In the genomic region with DNA sequence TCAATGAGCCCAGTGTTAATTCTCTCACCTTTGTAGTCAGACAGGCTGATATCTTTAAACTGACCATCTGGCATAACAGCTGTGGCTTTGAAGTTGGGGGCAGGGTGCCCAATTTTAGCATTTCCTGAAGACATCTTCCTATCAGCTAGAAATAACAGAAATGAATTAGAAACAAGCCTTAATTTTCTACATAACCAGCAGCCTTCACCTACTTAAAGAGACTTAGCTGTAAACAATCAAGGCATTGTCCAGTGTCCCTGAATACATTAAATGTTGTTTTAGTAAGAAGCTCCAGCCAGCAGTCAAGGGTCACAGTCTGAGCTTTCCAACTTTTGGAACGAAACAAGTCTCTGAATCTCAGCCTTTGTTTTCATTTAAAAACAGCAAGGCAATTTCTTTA, we compare ENCODE assay signal across 1 cellular context.
TF ChIP-seq lines count a peak whose summit lies in the region.

No MANE protein-coding gene starts in this region.

TF ChIP-seq in HepG2, 621 proteins besides CTCF, POLR2A, EP300 and RAD21:
- TF ChIP-seq AGO2 (optimal IDR thresholded peaks at IDR 0.05; ENCODE audit: low read depth, low read length) (peak; percentile 29), KDM2A (CRISPR knock-in tag; IDR thresholded peaks at IDR 0.05; ENCODE audit: borderline replicate concordance, low read depth) (no peak), CHD2 (IDR thresholded peaks at IDR 0.05; ENCODE audit: low read depth, low read length) (no peak), JARID2 (CRISPR knock-in tag; IDR thresholded peaks at IDR 0.05; ENCODE audit: insufficient replicate concordance) (no peak), ZNF121 (CRISPR knock-in tag; IDR thresholded peaks at IDR 0.05) (no peak), ZNF549 (CRISPR knock-in tag; IDR thresholded peaks at IDR 0.05) (no peak), ZBTB20 (CRISPR knock-in tag; IDR thresholded peaks at IDR 0.05; ENCODE audit: borderline replicate concordance, low read depth) (no peak), RBFOX2 (IDR thresholded peaks at IDR 0.05; ENCODE audit: low read depth, low read length) (peak; percentile 61), TOE1 (CRISPR knock-in tag; IDR thresholded peaks at IDR 0.05) (no peak), PCBP2 (optimal IDR thresholded peaks at IDR 0.05; ENCODE audit: low read depth, low read length, poor library complexity, severe bottlenecking) (no peak), ZFP1 (CRISPR knock-in tag; IDR thresholded peaks at IDR 0.05) (no peak), RBAK (CRISPR knock-in tag; IDR thresholded peaks at IDR 0.05) (no peak), NCOR1 (IDR thresholded peaks at IDR 0.05; ENCODE audit: borderline replicate concordance, low read length) (no peak), ASH2L (IDR thresholded peaks at IDR 0.05; ENCODE audit: insufficient read length, low read depth, low read length) (no peak), GFI1 (CRISPR knock-in tag; IDR thresholded peaks at IDR 0.05; ENCODE audit: borderline replicate concordance) (0 out of 2 replicates have a peak, but pooled peaks have one; percentile 26), SOX13 (IDR thresholded peaks at IDR 0.05) (no peak), SOX13 (CRISPR knock-in tag; conservative IDR thresholded peaks at IDR 0.05 in 1 of 2, IDR thresholded peaks at IDR 0.05 in 1 of 2) (peak in 1 of 2 experiments; percentile 10; a peak in 1 of 4 replicates)
- TF ChIP-seq, protein P1, sequence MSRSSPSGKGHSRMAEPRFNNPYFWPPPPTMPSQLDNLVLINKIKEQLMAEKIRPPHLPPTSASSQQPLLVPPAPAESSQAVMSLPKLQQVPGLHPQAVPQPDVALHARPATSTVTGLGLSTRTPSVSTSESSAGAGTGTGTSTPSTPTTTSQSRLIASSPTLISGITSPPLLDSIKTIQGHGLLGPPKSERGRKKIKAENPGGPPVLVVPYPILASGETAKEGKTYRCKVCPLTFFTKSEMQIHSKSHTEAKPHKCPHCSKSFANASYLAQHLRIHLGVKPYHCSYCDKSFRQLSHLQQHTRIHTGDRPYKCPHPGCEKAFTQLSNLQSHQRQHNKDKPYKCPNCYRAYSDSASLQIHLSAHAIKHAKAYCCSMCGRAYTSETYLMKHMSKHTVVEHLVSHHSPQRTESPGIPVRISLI (CRISPR knock-in tag; IDR thresholded peaks at IDR 0.05; ENCODE audit: borderline replicate concordance) = no peak
- TF ChIP-seq, protein P2, sequence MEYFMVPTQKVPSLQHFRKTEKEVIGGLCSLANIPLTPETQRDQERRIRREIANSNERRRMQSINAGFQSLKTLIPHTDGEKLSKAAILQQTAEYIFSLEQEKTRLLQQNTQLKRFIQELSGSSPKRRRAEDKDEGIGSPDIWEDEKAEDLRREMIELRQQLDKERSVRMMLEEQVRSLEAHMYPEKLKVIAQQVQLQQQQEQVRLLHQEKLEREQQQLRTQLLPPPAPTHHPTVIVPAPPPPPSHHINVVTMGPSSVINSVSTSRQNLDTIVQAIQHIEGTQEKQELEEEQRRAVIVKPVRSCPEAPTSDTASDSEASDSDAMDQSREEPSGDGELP (IDR thresholded peaks at IDR 0.05; ENCODE audit: borderline replicate concordance, low read depth) = peak; percentile 36; the same call in 1 of the 2 replicates
- TF ChIP-seq, protein P3, sequence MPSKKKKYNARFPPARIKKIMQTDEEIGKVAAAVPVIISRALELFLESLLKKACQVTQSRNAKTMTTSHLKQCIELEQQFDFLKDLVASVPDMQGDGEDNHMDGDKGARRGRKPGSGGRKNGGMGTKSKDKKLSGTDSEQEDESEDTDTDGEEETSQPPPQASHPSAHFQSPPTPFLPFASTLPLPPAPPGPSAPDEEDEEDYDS (CRISPR knock-in tag; IDR thresholded peaks at IDR 0.05) = 0 out of 2 replicates have a peak, but pooled peaks have one; percentile 9
- TF ChIP-seq, protein P4, sequence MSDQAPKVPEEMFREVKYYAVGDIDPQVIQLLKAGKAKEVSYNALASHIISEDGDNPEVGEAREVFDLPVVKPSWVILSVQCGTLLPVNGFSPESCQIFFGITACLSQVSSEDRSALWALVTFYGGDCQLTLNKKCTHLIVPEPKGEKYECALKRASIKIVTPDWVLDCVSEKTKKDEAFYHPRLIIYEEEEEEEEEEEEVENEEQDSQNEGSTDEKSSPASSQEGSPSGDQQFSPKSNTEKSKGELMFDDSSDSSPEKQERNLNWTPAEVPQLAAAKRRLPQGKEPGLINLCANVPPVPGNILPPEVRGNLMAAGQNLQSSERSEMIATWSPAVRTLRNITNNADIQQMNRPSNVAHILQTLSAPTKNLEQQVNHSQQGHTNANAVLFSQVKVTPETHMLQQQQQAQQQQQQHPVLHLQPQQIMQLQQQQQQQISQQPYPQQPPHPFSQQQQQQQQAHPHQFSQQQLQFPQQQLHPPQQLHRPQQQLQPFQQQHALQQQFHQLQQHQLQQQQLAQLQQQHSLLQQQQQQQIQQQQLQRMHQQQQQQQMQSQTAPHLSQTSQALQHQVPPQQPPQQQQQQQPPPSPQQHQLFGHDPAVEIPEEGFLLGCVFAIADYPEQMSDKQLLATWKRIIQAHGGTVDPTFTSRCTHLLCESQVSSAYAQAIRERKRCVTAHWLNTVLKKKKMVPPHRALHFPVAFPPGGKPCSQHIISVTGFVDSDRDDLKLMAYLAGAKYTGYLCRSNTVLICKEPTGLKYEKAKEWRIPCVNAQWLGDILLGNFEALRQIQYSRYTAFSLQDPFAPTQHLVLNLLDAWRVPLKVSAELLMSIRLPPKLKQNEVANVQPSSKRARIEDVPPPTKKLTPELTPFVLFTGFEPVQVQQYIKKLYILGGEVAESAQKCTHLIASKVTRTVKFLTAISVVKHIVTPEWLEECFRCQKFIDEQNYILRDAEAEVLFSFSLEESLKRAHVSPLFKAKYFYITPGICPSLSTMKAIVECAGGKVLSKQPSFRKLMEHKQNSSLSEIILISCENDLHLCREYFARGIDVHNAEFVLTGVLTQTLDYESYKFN (CRISPR knock-in tag; conservative IDR thresholded peaks at IDR 0.05) = 0 out of 2 replicates have a peak, but pooled peaks have one; percentile 16
- TF ChIP-seq, protein P5, sequence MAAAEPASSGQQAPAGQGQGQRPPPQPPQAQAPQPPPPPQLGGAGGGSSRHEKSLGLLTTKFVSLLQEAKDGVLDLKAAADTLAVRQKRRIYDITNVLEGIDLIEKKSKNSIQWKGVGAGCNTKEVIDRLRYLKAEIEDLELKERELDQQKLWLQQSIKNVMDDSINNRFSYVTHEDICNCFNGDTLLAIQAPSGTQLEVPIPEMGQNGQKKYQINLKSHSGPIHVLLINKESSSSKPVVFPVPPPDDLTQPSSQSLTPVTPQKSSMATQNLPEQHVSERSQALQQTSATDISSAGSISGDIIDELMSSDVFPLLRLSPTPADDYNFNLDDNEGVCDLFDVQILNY (CRISPR knock-in tag; conservative IDR thresholded peaks at IDR 0.05) = no peak
- TF ChIP-seq, protein P6, sequence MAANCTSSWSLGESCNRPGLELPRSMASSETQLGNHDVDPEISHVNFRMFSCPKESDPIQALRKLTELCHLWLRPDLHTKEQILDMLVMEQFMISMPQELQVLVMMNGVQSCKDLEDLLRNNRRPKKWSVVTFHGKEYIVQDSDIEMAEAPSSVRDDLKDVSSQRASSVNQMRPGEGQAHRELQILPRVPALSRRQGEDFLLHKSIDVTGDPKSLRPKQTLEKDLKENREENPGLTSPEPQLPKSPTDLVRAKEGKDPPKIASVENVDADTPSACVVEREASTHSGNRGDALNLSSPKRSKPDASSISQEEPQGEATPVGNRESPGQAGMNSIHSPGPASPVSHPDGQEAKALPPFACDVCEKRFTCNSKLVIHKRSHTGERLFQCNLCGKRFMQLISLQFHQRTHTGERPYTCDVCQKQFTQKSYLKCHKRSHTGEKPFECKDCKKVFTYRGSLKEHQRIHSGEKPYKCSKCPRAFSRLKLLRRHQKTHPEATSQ (CRISPR knock-in tag; IDR thresholded peaks at IDR 0.05; ENCODE audit: borderline replicate concordance) = no peak
